Comparison of ENCODE assay signal across 1 cellular context in the genomic region with DNA sequence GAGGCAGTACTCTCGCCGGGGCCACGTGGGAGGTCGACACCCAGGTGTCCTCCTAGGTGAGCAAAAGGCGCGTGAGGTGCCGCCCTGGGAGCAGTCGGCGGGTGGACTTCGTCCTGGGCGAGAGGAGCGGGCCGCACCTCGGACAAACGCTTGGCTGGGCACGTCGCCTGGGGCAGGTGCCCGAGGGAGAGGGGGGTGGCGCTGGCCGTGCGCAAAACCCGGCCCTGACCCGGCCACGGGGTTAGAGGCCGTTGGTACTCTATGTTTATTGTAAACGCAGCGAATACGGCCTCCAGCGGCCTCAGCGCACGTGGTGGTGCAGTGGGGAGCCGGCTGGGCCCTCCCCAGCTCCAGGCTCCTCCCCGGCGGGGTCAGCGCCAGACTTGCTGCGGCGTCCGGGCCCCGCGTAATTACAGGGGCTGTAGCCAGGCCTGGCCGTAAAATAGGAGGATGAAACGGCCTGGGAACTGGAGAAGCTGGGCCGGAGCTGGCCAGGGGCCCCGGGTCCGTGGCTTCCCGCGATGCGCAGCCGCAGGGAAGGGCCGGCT.
TF ChIP-seq lines count a peak whose summit lies in the region.

No MANE protein-coding gene starts in this region.

TF ChIP-seq in HepG2, 621 proteins besides CTCF, POLR2A, EP300 and RAD21 (continued from another document and continues in another):
- TF ChIP-seq, protein P1, sequence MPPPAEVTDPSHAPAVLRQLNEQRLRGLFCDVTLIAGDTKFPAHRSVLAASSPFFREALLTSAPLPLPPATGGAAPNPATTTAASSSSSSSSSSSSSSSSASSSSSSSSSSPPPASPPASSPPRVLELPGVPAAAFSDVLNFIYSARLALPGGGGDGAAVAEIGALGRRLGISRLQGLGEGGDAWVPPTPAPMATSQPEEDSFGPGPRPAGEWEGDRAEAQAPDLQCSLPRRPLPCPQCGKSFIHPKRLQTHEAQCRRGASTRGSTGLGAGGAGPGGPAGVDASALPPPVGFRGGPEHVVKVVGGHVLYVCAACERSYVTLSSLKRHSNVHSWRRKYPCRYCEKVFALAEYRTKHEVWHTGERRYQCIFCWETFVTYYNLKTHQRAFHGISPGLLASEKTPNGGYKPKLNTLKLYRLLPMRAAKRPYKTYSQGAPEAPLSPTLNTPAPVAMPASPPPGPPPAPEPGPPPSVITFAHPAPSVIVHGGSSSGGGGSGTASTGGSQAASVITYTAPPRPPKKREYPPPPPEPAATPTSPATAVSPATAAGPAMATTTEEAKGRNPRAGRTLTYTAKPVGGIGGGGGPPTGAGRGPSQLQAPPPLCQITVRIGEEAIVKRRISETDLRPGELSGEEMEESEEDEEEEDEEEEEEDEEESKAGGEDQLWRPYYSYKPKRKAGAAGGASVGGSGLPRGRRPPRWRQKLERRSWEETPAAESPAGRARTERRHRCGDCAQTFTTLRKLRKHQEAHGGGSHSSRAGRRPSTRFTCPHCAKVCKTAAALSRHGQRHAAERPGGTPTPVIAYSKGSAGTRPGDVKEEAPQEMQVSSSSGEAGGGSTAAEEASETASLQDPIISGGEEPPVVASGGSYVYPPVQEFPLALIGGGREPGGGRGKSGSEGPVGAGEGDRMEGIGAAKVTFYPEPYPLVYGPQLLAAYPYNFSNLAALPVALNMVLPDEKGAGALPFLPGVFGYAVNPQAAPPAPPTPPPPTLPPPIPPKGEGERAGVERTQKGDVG (CRISPR knock-in tag; IDR thresholded peaks at IDR 0.05; ENCODE audit: borderline replicate concordance), result no peak
- TF ChIP-seq JARID2 (CRISPR knock-in tag; IDR thresholded peaks at IDR 0.05; ENCODE audit: insufficient replicate concordance) (peak; percentile 27), CENPX (CRISPR knock-in tag; IDR thresholded peaks at IDR 0.05) (no peak), ZNF354B (CRISPR knock-in tag; IDR thresholded peaks at IDR 0.05) (0 out of 2 replicates have a peak, but pooled peaks have one; percentile 47), FOXA3 (CRISPR knock-in tag; IDR thresholded peaks at IDR 0.05) (peak; percentile 92), TBX2 (CRISPR knock-in tag; IDR thresholded peaks at IDR 0.05; ENCODE audit: borderline replicate concordance) (peak; percentile 99), CBX5 (CRISPR knock-in tag; IDR thresholded peaks at IDR 0.05; ENCODE audit: borderline replicate concordance) (peak; percentile 67; the same call in 1 of the 2 replicates), SMC3 (IDR thresholded peaks at IDR 0.05; ENCODE audit: low read length) (no peak), MIER2 (CRISPR knock-in tag; IDR thresholded peaks at IDR 0.05) (peak; percentile 83), TP53 (CRISPR knock-in tag; conservative IDR thresholded peaks at IDR 0.05) (0 out of 2 replicates have a peak, but pooled peaks have one; percentile 29), KDM5B (CRISPR knock-in tag; IDR thresholded peaks at IDR 0.05; ENCODE audit: borderline replicate concordance) (peak; percentile 67; the same call in 1 of the 2 replicates), RXRA (CRISPR knock-in tag; IDR thresholded peaks at IDR 0.05) (peak; percentile 100), ZNF468 (CRISPR knock-in tag; IDR thresholded peaks at IDR 0.05) (peak; percentile 93; the same call in 1 of the 2 replicates), ZKSCAN5 (CRISPR knock-in tag; IDR thresholded peaks at IDR 0.05) (peak; percentile 66; the same call in 1 of the 2 replicates), AHR (CRISPR knock-in tag; IDR thresholded peaks at IDR 0.05) (peak; percentile 98), SAFB2 (CRISPR knock-in tag; IDR thresholded peaks at IDR 0.05; ENCODE audit: borderline replicate concordance, low read depth) (peak; percentile 42; the same call in 1 of the 2 replicates), MED13 (CRISPR knock-in tag; IDR thresholded peaks at IDR 0.05) (peak; percentile 91), RCOR2 (CRISPR knock-in tag; IDR thresholded peaks at IDR 0.05) (peak; percentile 83; the same call in 1 of the 2 replicates), NCOR1 (IDR thresholded peaks at IDR 0.05; ENCODE audit: borderline replicate concordance, low read length) (peak; percentile 76; the same call in 1 of the 2 replicates), ZNF20 (CRISPR knock-in tag; IDR thresholded peaks at IDR 0.05) (peak; percentile 89), ZNF605 (CRISPR knock-in tag; IDR thresholded peaks at IDR 0.05) (peak; percentile 75), POLR2AphosphoS2 (IDR thresholded peaks at IDR 0.05; ENCODE audit: low read depth, low read length) (no peak), ZNF841 (CRISPR knock-in tag; IDR thresholded peaks at IDR 0.05; ENCODE audit: borderline replicate concordance) (no peak), DNMT1 (CRISPR knock-in tag; IDR thresholded peaks at IDR 0.05) (no peak), LCORL (IDR thresholded peaks at IDR 0.05) (no peak), LCORL (CRISPR knock-in tag; IDR thresholded peaks at IDR 0.05) (peak; percentile 98), ZNF790 (CRISPR knock-in tag; IDR thresholded peaks at IDR 0.05; ENCODE audit: borderline replicate concordance) (peak; percentile 86; the same call in 1 of the 2 replicates), ESRRA (CRISPR knock-in tag; IDR thresholded peaks at IDR 0.05; ENCODE audit: low read depth) (peak; percentile 94; the same call in 1 of the 2 replicates), ZBTB42 (CRISPR knock-in tag; IDR thresholded peaks at IDR 0.05) (no peak; the same call in 1 of the 2 replicates), ZNF629 (CRISPR knock-in tag; conservative IDR thresholded peaks at IDR 0.05) (no peak; the same call in 1 of the 2 replicates), GLI4 (CRISPR knock-in tag; IDR thresholded peaks at IDR 0.05; ENCODE audit: borderline replicate concordance) (no peak), ZNF547 (CRISPR knock-in tag; IDR thresholded peaks at IDR 0.05) (peak; percentile 96), EZH2 (conservative IDR thresholded peaks at IDR 0.05; ENCODE audit: low read depth, low read length) (no peak), ZNF780A (CRISPR knock-in tag; IDR thresholded peaks at IDR 0.05) (0 out of 2 replicates have a peak, but pooled peaks have one; percentile 69), ZBTB8A (CRISPR knock-in tag; IDR thresholded peaks at IDR 0.05; ENCODE audit: borderline replicate concordance, low read depth) (peak; percentile 19; the same call in 1 of the 2 replicates), CCAR2 (optimal IDR thresholded peaks at IDR 0.05; ENCODE audit: low read depth, low read length) (no peak), MAFK (conservative IDR thresholded peaks at IDR 0.05 in 1 of 2, IDR thresholded peaks at IDR 0.05 in 1 of 2; ENCODE audit: low read length in 2 of 2) (peak; percentile 46 to 55; a peak in 3 of 4 replicates)
- TF ChIP-seq, protein P2, sequence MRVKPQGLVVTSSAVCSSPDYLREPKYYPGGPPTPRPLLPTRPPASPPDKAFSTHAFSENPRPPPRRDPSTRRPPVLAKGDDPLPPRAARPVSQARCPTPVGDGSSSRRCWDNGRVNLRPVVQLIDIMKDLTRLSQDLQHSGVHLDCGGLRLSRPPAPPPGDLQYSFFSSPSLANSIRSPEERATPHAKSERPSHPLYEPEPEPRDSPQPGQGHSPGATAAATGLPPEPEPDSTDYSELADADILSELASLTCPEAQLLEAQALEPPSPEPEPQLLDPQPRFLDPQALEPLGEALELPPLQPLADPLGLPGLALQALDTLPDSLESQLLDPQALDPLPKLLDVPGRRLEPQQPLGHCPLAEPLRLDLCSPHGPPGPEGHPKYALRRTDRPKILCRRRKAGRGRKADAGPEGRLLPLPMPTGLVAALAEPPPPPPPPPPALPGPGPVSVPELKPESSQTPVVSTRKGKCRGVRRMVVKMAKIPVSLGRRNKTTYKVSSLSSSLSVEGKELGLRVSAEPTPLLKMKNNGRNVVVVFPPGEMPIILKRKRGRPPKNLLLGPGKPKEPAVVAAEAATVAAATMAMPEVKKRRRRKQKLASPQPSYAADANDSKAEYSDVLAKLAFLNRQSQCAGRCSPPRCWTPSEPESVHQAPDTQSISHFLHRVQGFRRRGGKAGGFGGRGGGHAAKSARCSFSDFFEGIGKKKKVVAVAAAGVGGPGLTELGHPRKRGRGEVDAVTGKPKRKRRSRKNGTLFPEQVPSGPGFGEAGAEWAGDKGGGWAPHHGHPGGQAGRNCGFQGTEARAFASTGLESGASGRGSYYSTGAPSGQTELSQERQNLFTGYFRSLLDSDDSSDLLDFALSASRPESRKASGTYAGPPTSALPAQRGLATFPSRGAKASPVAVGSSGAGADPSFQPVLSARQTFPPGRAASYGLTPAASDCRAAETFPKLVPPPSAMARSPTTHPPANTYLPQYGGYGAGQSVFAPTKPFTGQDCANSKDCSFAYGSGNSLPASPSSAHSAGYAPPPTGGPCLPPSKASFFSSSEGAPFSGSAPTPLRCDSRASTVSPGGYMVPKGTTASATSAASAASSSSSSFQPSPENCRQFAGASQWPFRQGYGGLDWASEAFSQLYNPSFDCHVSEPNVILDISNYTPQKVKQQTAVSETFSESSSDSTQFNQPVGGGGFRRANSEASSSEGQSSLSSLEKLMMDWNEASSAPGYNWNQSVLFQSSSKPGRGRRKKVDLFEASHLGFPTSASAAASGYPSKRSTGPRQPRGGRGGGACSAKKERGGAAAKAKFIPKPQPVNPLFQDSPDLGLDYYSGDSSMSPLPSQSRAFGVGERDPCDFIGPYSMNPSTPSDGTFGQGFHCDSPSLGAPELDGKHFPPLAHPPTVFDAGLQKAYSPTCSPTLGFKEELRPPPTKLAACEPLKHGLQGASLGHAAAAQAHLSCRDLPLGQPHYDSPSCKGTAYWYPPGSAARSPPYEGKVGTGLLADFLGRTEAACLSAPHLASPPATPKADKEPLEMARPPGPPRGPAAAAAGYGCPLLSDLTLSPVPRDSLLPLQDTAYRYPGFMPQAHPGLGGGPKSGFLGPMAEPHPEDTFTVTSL (CRISPR knock-in tag; IDR thresholded peaks at IDR 0.05; ENCODE audit: borderline replicate concordance), result 0 out of 2 replicates have a peak, but pooled peaks have one; percentile 54
- TF ChIP-seq, protein P3, sequence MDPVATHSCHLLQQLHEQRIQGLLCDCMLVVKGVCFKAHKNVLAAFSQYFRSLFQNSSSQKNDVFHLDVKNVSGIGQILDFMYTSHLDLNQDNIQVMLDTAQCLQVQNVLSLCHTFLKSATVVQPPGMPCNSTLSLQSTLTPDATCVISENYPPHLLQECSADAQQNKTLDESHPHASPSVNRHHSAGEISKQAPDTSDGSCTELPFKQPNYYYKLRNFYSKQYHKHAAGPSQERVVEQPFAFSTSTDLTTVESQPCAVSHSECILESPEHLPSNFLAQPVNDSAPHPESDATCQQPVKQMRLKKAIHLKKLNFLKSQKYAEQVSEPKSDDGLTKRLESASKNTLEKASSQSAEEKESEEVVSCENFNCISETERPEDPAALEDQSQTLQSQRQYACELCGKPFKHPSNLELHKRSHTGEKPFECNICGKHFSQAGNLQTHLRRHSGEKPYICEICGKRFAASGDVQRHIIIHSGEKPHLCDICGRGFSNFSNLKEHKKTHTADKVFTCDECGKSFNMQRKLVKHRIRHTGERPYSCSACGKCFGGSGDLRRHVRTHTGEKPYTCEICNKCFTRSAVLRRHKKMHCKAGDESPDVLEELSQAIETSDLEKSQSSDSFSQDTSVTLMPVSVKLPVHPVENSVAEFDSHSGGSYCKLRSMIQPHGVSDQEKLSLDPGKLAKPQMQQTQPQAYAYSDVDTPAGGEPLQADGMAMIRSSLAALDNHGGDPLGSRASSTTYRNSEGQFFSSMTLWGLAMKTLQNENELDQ (CRISPR knock-in tag; IDR thresholded peaks at IDR 0.05; ENCODE audit: borderline replicate concordance), result peak; percentile 72; the same call in 1 of the 2 replicates
- TF ChIP-seq, protein P4, sequence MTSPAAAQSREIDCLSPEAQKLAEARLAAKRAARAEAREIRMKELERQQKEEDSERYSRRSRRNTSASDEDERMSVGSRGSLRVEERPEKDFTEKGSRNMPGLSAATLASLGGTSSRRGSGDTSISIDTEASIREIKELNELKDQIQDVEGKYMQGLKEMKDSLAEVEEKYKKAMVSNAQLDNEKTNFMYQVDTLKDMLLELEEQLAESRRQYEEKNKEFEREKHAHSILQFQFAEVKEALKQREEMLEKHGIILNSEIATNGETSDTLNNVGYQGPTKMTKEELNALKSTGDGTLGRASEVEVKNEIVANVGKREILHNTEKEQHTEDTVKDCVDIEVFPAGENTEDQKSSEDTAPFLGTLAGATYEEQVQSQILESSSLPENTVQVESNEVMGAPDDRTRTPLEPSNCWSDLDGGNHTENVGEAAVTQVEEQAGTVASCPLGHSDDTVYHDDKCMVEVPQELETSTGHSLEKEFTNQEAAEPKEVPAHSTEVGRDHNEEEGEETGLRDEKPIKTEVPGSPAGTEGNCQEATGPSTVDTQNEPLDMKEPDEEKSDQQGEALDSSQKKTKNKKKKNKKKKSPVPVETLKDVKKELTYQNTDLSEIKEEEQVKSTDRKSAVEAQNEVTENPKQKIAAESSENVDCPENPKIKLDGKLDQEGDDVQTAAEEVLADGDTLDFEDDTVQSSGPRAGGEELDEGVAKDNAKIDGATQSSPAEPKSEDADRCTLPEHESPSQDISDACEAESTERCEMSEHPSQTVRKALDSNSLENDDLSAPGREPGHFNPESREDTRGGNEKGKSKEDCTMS (CRISPR knock-in tag; conservative IDR thresholded peaks at IDR 0.05), result 0 out of 2 replicates have a peak, but pooled peaks have one; percentile 47
- TF ChIP-seq, protein P5, sequence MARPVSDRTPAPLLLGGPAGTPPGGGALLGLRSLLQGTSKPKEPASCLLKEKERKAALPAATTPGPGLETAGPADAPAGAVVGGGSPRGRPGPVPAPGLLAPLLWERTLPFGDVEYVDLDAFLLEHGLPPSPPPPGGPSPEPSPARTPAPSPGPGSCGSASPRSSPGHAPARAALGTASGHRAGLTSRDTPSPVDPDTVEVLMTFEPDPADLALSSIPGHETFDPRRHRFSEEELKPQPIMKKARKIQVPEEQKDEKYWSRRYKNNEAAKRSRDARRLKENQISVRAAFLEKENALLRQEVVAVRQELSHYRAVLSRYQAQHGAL (CRISPR knock-in tag; IDR thresholded peaks at IDR 0.05; ENCODE audit: not compliant biosample characterization), result no peak
- TF ChIP-seq, protein P6, sequence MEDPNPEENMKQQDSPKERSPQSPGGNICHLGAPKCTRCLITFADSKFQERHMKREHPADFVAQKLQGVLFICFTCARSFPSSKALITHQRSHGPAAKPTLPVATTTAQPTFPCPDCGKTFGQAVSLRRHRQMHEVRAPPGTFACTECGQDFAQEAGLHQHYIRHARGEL (CRISPR knock-in tag; IDR thresholded peaks at IDR 0.05), result no peak
- TF ChIP-seq, protein P7, sequence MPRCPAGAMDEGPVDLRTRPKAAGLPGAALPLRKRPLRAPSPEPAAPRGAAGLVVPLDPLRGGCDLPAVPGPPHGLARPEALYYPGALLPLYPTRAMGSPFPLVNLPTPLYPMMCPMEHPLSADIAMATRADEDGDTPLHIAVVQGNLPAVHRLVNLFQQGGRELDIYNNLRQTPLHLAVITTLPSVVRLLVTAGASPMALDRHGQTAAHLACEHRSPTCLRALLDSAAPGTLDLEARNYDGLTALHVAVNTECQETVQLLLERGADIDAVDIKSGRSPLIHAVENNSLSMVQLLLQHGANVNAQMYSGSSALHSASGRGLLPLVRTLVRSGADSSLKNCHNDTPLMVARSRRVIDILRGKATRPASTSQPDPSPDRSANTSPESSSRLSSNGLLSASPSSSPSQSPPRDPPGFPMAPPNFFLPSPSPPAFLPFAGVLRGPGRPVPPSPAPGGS (CRISPR knock-in tag; IDR thresholded peaks at IDR 0.05), result peak; percentile 93
- TF ChIP-seq, protein P8, sequence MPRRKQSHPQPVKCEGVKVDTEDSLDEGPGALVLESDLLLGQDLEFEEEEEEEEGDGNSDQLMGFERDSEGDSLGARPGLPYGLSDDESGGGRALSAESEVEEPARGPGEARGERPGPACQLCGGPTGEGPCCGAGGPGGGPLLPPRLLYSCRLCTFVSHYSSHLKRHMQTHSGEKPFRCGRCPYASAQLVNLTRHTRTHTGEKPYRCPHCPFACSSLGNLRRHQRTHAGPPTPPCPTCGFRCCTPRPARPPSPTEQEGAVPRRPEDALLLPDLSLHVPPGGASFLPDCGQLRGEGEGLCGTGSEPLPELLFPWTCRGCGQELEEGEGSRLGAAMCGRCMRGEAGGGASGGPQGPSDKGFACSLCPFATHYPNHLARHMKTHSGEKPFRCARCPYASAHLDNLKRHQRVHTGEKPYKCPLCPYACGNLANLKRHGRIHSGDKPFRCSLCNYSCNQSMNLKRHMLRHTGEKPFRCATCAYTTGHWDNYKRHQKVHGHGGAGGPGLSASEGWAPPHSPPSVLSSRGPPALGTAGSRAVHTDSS (CRISPR knock-in tag; conservative IDR thresholded peaks at IDR 0.05), result no peak
